30 cellular contexts compared by ENCODE assay signal in the genomic region with DNA sequence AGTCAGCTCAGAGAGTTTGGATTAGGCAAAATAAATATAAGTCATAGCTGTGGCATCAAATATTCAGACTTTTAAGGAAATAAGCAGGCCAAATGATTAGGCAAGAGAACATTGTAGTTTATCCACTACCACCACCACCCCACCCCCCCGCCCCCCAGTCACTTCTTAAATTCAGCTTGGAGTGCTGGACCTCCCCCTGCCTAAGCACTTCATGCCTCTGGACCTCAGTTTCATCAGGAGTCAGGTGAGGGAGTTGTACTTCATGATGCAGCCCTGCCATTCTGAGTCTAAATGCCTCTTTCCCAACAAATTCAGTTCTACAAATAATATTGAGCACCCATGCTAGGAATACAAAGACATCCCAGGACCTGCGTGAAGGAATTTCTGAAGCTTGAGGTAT. TPM values are rescaled to one million over a fixed set of nuclear protein-coding genes. Genes with fewer than 3 reads are reported as not detected.
A peak's percentile ranks its signal among the peaks of the same experiment; 100 is the strongest.
DNase-seq lines count a peak whose midpoint lies in the region; FAIRE-seq and TF ChIP-seq lines count a peak whose summit lies in the region.
"Had no signal": no experiment of that assay in that cellular context is flagged by ENCODE, and none has a peak within 500 bp of the region (broad histone marks: within the 10 kb centered on the region; RNA-seq: fewer than 3 reads in every experiment).

No MANE protein-coding gene starts in this region.

- H3K27ac Mint-ChIP-seq in T-helper 2 cell treated with Interferon-gamma antibody and Interleukin-4, amounts not matched to agents 5 μg/mL and 100 μg/mL, for 36 hours: peak overlapping the region; percentile 32
- peak overlapping the region in 2 of 5 experiments; percentile 5 to 46 for H3K27ac Mint-ChIP-seq in brain
- H3K27ac Mint-ChIP-seq in nephron progenitor cell: peak overlapping the region; percentile 12
- H3K27ac Mint-ChIP-seq: activated CD4-positive, alpha-beta T cell treated with anti-CD3 and anti-CD28 coated beads, Interleukin-2, amount 10 ng/mL, durations not matched to agents 24 days and 14 days; HFFc6 had no signal

- no peaks in the 10 kb centered on the region for H3K27me3 Mint-ChIP-seq in T-helper 2 cell treated with Interferon-gamma antibody and Interleukin-4, amounts not matched to agents 5 μg/mL and 100 μg/mL, for 36 hours (ENCODE audit: low read depth)
- H3K27me3 Mint-ChIP-seq in brain (peaks cover 5% of the 10 kb centered on the region), nephron progenitor cell (ENCODE audit: low read depth, poor library complexity) (no peaks in the 10 kb centered on the region)
- H3K27me3 Mint-ChIP-seq: activated CD4-positive, alpha-beta T cell treated with anti-CD3 and anti-CD28 coated beads, Interleukin-2, amount 10 ng/mL, durations not matched to agents 24 days and 14 days had no signal

- peaks cover 11% of the 10 kb centered on the region for H3K4me1 Mint-ChIP-seq in T-helper 2 cell treated with Interferon-gamma antibody and Interleukin-4, amounts not matched to agents 5 μg/mL and 100 μg/mL, for 36 hours (ENCODE audit: low read depth)
- H3K4me1 Mint-ChIP-seq in brain: peaks cover 32% of the 10 kb centered on the region
- peaks cover 13% of the 10 kb centered on the region for H3K4me1 Mint-ChIP-seq in nephron progenitor cell

- H3K9me3 Mint-ChIP-seq in T-helper 2 cell treated with Interferon-gamma antibody and Interleukin-4, amounts not matched to agents 5 μg/mL and 100 μg/mL, for 36 hours: no peaks in the 10 kb centered on the region
- H3K9me3 Mint-ChIP-seq in brain: no peaks in the 10 kb centered on the region
- H3K9me3 Mint-ChIP-seq in nephron progenitor cell: no peaks in the 10 kb centered on the region
- H3K9me3 Mint-ChIP-seq: activated CD4-positive, alpha-beta T cell treated with anti-CD3 and anti-CD28 coated beads, Interleukin-2, amount 10 ng/mL, durations not matched to agents 24 days and 14 days; HFFc6 had no signal

- peak; percentile 4 for FAIRE-seq in HTR-8/SVneo (lab: Jason Lieb, UNC)
- FAIRE-seq: GM19239 had no signal

- no peak for DNase-seq in T-helper 2 cell treated with Interferon-gamma antibody and Interleukin-4, amounts not matched to agents 5 μg/mL and 100 μg/mL, for 36 hours (ENCODE audit: low spot score)
- DNase-seq in T-helper 2 cell (no peak), HTR-8/SVneo (ENCODE audit: insufficient read length, low spot score) (no peak), nephron progenitor cell (no peak)
- no peak for DNase-seq in stimulated activated CD4-positive, alpha-beta T cell treated with anti-CD3 and anti-CD28 coated beads, Interleukin-15, amount 100 ng/mL, for 24 hours
- no peak for DNase-seq in activated CD4-positive, CD25-positive, alpha-beta regulatory T cell treated with anti-CD3 and anti-CD28 coated beads, Interleukin-2, amount 50 U/mL, for 72 hours
- DNase-seq in central memory CD4-positive, alpha-beta T cell: no peak
- DNase-seq: 8988T; activated CD4-positive, alpha-beta T cell treated with anti-CD3 and anti-CD28 coated beads, Interleukin-2, amount 10 ng/mL, durations not matched to agents 24 days and 14 days; activated CD8-positive, alpha-beta memory T cell treated with anti-CD3 and anti-CD28 coated beads, Interleukin-2, amount 50 U/mL, for 48 hours; activated naive CD4-positive, alpha-beta T cell treated with Interleukin-2 at 50 U/mL for 16 hours; Calu3; effector memory CD4-positive, alpha-beta T cell; esophagus squamous epithelium; gastrocnemius medialis; HFFc6; hypothalamus; NCI-H1105; NCI-H2081; NCI-H446 treated with DMSO at 0.1 percent for 48 hours; nucleus accumbens; retina; SHP77; stimulated activated CD4-positive, alpha-beta T cell treated with anti-CD3 and anti-CD28 coated beads, Interleukin-4, amount 100 ng/mL, for 1 hour; stomach; SW 1271; transverse colon had no signal

- no peak overlapping the region for H3K4me3 Mint-ChIP-seq in T-helper 2 cell treated with Interferon-gamma antibody and Interleukin-4, amounts not matched to agents 5 μg/mL and 100 μg/mL, for 36 hours
- peak overlapping the region; percentile 61 to 100 (median 100) for H3K4me3 Mint-ChIP-seq in brain
- no peak overlapping the region for H3K4me3 Mint-ChIP-seq in nephron progenitor cell

- TF ChIP-seq CTCF in brain (conservative IDR thresholded peaks at IDR 0.05) (no peak), nephron progenitor cell (IDR thresholded peaks at IDR 0.05) (no peak)

- peaks cover 36% of the 10 kb centered on the region for H3K36me3 Mint-ChIP-seq in T-helper 2 cell treated with Interferon-gamma antibody and Interleukin-4, amounts not matched to agents 5 μg/mL and 100 μg/mL, for 36 hours (ENCODE audit: low read depth)
- peaks cover 59% of the 10 kb centered on the region for H3K36me3 Mint-ChIP-seq in brain
- H3K36me3 Mint-ChIP-seq in nephron progenitor cell (ENCODE audit: low read depth): peaks cover 50% of the 10 kb centered on the region

RNA-seq across cellular contexts. Expression of gene POLR2C, which starts 2.0 kb away (rescaled TPM):
- 108 TPM for polyA plus RNA-seq in brain (ENCODE audit: insufficient read depth, low read depth, low replicate concordance)

RNA-seq across cellular contexts. Expression of gene COQ9, which starts 17.2 kb away (rescaled TPM):
- 69.5 TPM for polyA plus RNA-seq in brain (ENCODE audit: insufficient read depth, low read depth, low replicate concordance)

RNA-seq across cellular contexts. Expression of gene CIAPIN1, which starts 17.3 kb away (rescaled TPM):
- polyA plus RNA-seq in brain (ENCODE audit: insufficient read depth, low read depth, low replicate concordance): 66.3 TPM

RNA-seq across cellular contexts. Expression of gene DOK4, which starts 21.8 kb away (rescaled TPM):
- 25.2 TPM for polyA plus RNA-seq in brain (ENCODE audit: insufficient read depth, low read depth, low replicate concordance)

RNA-seq across cellular contexts. Expression of gene CCL17, which starts 60.0 kb away (rescaled TPM):
- polyA plus RNA-seq in brain (ENCODE audit: insufficient read depth, low read depth, low replicate concordance): not detected
- polyA plus RNA-seq: liver had no signal

Comparison
In these comparisons a context has a peak if more than half of its experiments do, and no peak if none do; other contexts are left out.
1. H3K4me3 Mint-ChIP-seq: peak in brain (5 of 5); none in T-helper 2 cell treated with Interferon-gamma antibody and Interleukin-4, amounts not matched to agents 5 μg/mL and 100 μg/mL, for 36 hours (single experiment) and nephron progenitor cell (single experiment).